In the genomic region with DNA sequence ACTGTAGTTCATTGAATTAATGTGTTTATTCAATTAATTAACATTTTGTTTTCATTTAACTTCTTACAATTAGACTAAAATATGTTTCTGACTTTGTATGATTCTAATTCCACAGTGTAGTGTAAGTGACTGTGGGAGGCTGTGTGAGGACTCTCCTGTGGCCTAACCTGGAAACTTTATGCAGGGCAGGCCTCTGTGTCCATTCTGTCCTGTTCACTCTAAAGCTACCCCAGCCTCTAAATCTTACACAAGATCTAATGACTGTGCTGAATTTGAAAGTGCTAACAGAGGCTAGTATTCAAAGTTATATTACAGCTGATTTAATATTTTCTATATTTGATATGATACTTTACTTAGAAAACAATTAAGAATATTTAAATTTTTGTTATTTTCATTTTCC, we compare ENCODE assay signal across 16 cellular contexts.
DNase-seq lines count a peak whose midpoint lies in the region; ATAC-seq and TF ChIP-seq lines count a peak whose summit lies in the region.
"Had no signal": no experiment of that assay in that cellular context is flagged by ENCODE, and none has a peak within 500 bp of the region (broad histone marks: within the 10 kb centered on the region; RNA-seq: fewer than 3 reads in every experiment).

No MANE protein-coding gene starts in this region.

- no peaks in the 10 kb centered on the region for H3K9me3 Mint-ChIP-seq in nephron

- no peak overlapping the region for H3K4me3 Mint-ChIP-seq in nephron
- H3K4me3 Mint-ChIP-seq: CD4-positive, alpha-beta memory T cell had no signal

- ATAC-seq in left lobe of liver (peak; percentile 67), GM18907 (IDR thresholded peaks at IDR 0.05; ENCODE audit: unreplicated experiment) (no peak)

- no peak for TF ChIP-seq CTCF in nephron (IDR thresholded peaks at IDR 0.05; ENCODE audit: unreplicated experiment in 3 of 3)

- no peaks in the 10 kb centered on the region for H3K4me1 Mint-ChIP-seq in nephron
- H3K4me1 Mint-ChIP-seq: CD4-positive, alpha-beta memory T cell had no signal

- H3K36me3 Mint-ChIP-seq in nephron (ENCODE audit: low read depth): no peaks in the 10 kb centered on the region
- H3K36me3 Mint-ChIP-seq: CD4-positive, alpha-beta memory T cell had no signal

- H3K27me3 Mint-ChIP-seq in nephron (ENCODE audit: low read depth): no peaks in the 10 kb centered on the region
- H3K27me3 Mint-ChIP-seq: CD4-positive, alpha-beta memory T cell had no signal

- peak; percentile 63 for DNase-seq in NCI-H510A treated with DMSO at 0.1 percent for 48 hours (lab: John Stamatoyannopoulos, UW)
- no peak for DNase-seq in NCI-H510A (lab: John Stamatoyannopoulos, UW)
- DNase-seq in NCI-H146 treated with DMSO at 0.1 percent for 48 hours (lab: John Stamatoyannopoulos, UW; ENCODE audit: unreplicated experiment): peak; percentile 73
- no peak for DNase-seq in left lobe of liver (ENCODE audit: low spot score)
- no peak for DNase-seq in OCI-M1 (lab: John Stamatoyannopoulos, UW)
- DNase-seq in occipital lobe (lab: John Stamatoyannopoulos, UW): no peak
- DNase-seq: C1 segment of cervical spinal cord; Calu3; CD4-positive, alpha-beta memory T cell; DMS79 treated with DMSO at 0.1 percent for 48 hours; GF-D8; GM23248; H7; HCEC 1CT had no signal

- H3K27ac Mint-ChIP-seq in nephron: peak overlapping the region in 2 of 3 experiments; percentile 38 to 93
- H3K27ac Mint-ChIP-seq: CD4-positive, alpha-beta memory T cell had no signal

Comparison
In these comparisons a context has a peak if more than half of its experiments do, and no peak if none do; other contexts are left out.
1. DNase-seq: peak in NCI-H510A treated with DMSO at 0.1 percent for 48 hours (single experiment) and NCI-H146 treated with DMSO at 0.1 percent for 48 hours (single experiment); none in NCI-H510A (single experiment), left lobe of liver (single experiment), OCI-M1 (single experiment) and occipital lobe (single experiment).